Comparison of ENCODE assay signal across 17 cellular contexts in the genomic region with DNA sequence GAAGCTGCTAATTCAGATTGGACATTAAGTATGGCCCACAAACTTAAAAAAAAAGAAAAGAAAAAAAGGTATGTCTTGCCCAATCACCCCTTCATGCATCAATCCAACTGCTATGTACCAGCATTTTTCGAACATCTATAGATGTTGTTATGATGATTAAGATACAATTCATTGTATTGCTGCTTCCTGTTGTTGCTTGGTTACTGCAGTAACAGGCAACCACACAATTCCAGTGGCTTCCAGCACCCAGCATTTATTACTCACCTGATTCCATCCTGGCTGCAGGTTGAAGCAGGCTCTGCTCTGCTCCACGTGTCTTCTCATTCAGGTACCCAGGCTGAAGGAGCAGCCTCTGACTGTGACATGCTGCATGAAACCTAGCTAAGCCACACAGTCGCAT.
DNase-seq lines count a peak whose midpoint lies in the region; ATAC-seq and TF ChIP-seq lines count a peak whose summit lies in the region.
"Had no signal": no experiment of that assay in that cellular context is flagged by ENCODE, and none has a peak within 500 bp of the region (broad histone marks: within the 10 kb centered on the region; RNA-seq: fewer than 3 reads in every experiment).

No MANE protein-coding gene starts in this region.

- no peak overlapping the region for H3K4ac ChIP-seq in IMR-90 (ENCODE audit: low read depth, low read length)

- no peak overlapping the region for H2AK9ac ChIP-seq in IMR-90 (replicated peaks; ENCODE audit: low read depth, low read length, poor library complexity)

- H3K9ac ChIP-seq in IMR-90 (ENCODE audit: low read depth, low read length): no peak overlapping the region

- no CpG with 5 or more reads among the region's 3 CpGs for WGBS in IMR-90 (ENCODE audit: extremely low coverage in 2 of 2, insufficient read length in 1 of 2), 2 experiments

- H3K14ac ChIP-seq in IMR-90 (replicated peaks; ENCODE audit: low read depth, low read length): no peak overlapping the region

- no peak for TF ChIP-seq POLR2A in IMR-90 (IDR thresholded peaks at IDR 0.05; ENCODE audit: low read depth, low read length)

- no peak overlapping the region for H3K23ac ChIP-seq in IMR-90 (ENCODE audit: low read depth, low read length)

- no peak overlapping the region for H3K4me3 ChIP-seq in IMR-90 (ENCODE audit: insufficient read depth, low read depth, low read length)
- H3K4me3 ChIP-seq: thoracic aorta had no signal

- H3K4me2 ChIP-seq in IMR-90 (ENCODE audit: low read depth, low read length): no peak overlapping the region

- dilution Hi-C loops in IMR-90 (cut with HindIII; ENCODE audit: low sequenced_read_pairs, unreplicated experiment): no loop called here

- no peaks in the 10 kb centered on the region for H3K36me3 ChIP-seq in IMR-90 (ENCODE audit: control insufficient read depth, insufficient read depth, low read length)
- H3K36me3 ChIP-seq: thoracic aorta had no signal

- H3K18ac ChIP-seq in IMR-90 (ENCODE audit: low read depth, low read length): no peak overlapping the region

- TF ChIP-seq RAD21 in IMR-90 (IDR thresholded peaks at IDR 0.05; ENCODE audit: low read length): no peak

- H2BK15ac ChIP-seq in IMR-90 (ENCODE audit: low read depth, low read length): no peak overlapping the region

- no peak overlapping the region for H3K56ac ChIP-seq in IMR-90 (ENCODE audit: extremely low read depth, insufficient read depth, low read length)

- no peak overlapping the region for H2AK5ac ChIP-seq in IMR-90 (ENCODE audit: low read depth, low read length)

- no peak overlapping the region for H4K5ac ChIP-seq in IMR-90 (ENCODE audit: low read depth, low read length)

- H2BK5ac ChIP-seq in IMR-90 (ENCODE audit: low read depth, low read length, poor library complexity, severe bottlenecking): no peak overlapping the region

- in situ Hi-C loops in IMR-90 (cut with MboI; ENCODE audit: low sequenced_read_pairs): loop anchor here (10.0 kb wide), 1 partner anchor 114 kb away; no protein-coding TSS in a partner anchor

- no peak overlapping the region for H4K8ac ChIP-seq in IMR-90 (ENCODE audit: low read depth in 2 of 2, low read length in 2 of 2)

- H2AFZ ChIP-seq in IMR-90 (replicated peaks; ENCODE audit: low read length, poor library complexity): no peak overlapping the region

- H3K79me1 ChIP-seq in IMR-90 (ENCODE audit: low read depth in 1 of 2, low read length in 2 of 2): no peaks in the 10 kb centered on the region

- ATAC-seq in IMR-90 (ENCODE audit: low read depth) (no peak), left colon (peak; percentile 55), GM21515 (IDR thresholded peaks at IDR 0.05; ENCODE audit: unreplicated experiment) (no peak)

- DNase-seq in DMS53 treated with DMSO at 0.1 percent for 48 hours (lab: John Stamatoyannopoulos, UW; ENCODE audit: unreplicated experiment): peak; percentile 10
- DNase-seq in IMR-90: peak; percentile 12
- DNase-seq in astrocyte of the hippocampus (ENCODE audit: low read depth, low spot score): peak; percentile 57
- no peak for DNase-seq in left colon
- DNase-seq in substantia nigra (lab: John Stamatoyannopoulos, UW): no peak
- no peak for DNase-seq in NCI-H2081 (lab: John Stamatoyannopoulos, UW)
- DNase-seq in SHP77 (lab: John Stamatoyannopoulos, UW): no peak
- DNase-seq: activated CD4-positive, CD25-positive, alpha-beta regulatory T cell; activated CD8-positive, alpha-beta memory T cell treated with anti-CD3 and anti-CD28 coated beads, Interleukin-2, amount 50 U/mL, for 4 hours; activated naive CD4-positive, alpha-beta T cell; C1 segment of cervical spinal cord; endodermal cell; islet precursor cell; NCI-H2171; SW 1271 had no signal

- H3K27me3 ChIP-seq in IMR-90 (ENCODE audit: control insufficient read depth, insufficient read depth, low read length): peaks cover 13% of the 10 kb centered on the region

- no peak overlapping the region for H4K91ac ChIP-seq in IMR-90 (ENCODE audit: insufficient read depth, low read depth, low read length)

- no peak overlapping the region for H2BK120ac ChIP-seq in IMR-90 (ENCODE audit: low read depth, low read length)

- H3K27ac ChIP-seq in IMR-90 (ENCODE audit: insufficient read depth, low read length) (no peak overlapping the region), substantia nigra (ENCODE audit: low read depth, low read length, poor library complexity, severe bottlenecking) (no peak overlapping the region)
- H3K27ac ChIP-seq: thoracic aorta had no signal

- H3K9me3 ChIP-seq in IMR-90 (ENCODE audit: control insufficient read depth, insufficient read depth, low read length): no peaks in the 10 kb centered on the region
- H3K9me3 ChIP-seq: thoracic aorta had no signal

- no peaks in the 10 kb centered on the region for H3K9me1 ChIP-seq in IMR-90 (ENCODE audit: insufficient read depth, low read length)

- POLR2A ChIA-PET in IMR-90 (lab: Charles Lee; ENCODE audit: unreplicated experiment): no interaction called here

- no TSS peak for BruUV-seq in IMR-90 (replicated peaks; lab: Mats Ljungman, UMichigan)

- H3K4me1 ChIP-seq in IMR-90 (ENCODE audit: control insufficient read depth, insufficient read depth, low read length): no peaks in the 10 kb centered on the region; the same call in 1 of the 2 replicates

- TF ChIP-seq CTCF in IMR-90 (conservative IDR thresholded peaks at IDR 0.05; ENCODE audit: low read depth, low read length): no peak

- no peak overlapping the region for H2BK20ac ChIP-seq in IMR-90 (ENCODE audit: low read depth, low read length)

- CTCF ChIA-PET in IMR-90 (lab: Yijun Ruan, JAX): no interaction called here

- intact Hi-C loops in IMR-90 (cut with micrococcal nuclease) (loop anchor here (5.0 kb wide), 1 partner anchor 1562 kb away; no protein-coding TSS in a partner anchor), left colon (cut with DNase I, micrococcal nuclease) (loop anchor here in 1 of 2 donors (5.0 kb wide), 1 partner anchor 122 kb away; no protein-coding TSS in a partner anchor)

- no peaks in the 10 kb centered on the region for H4K20me1 ChIP-seq in IMR-90 (ENCODE audit: insufficient read depth, low read length)

TF ChIP-seq in IMR-90, 13 proteins besides CTCF, POLR2A, EP300 and RAD21:
- TF ChIP-seq NFE2L2 (IDR thresholded peaks at IDR 0.05; ENCODE audit: low read depth, low read length) (no peak), CEBPB (IDR thresholded peaks at IDR 0.05; ENCODE audit: low read depth, low read length) (peak; percentile 67)

Comparison
In these comparisons a context has a peak if more than half of its experiments do, and no peak if none do; other contexts are left out.
1. DNase-seq: peak in DMS53 treated with DMSO at 0.1 percent for 48 hours (single experiment), IMR-90 (single experiment) and astrocyte of the hippocampus (single experiment); none in left colon (0 of 2), substantia nigra (0 of 49), NCI-H2081 (0 of 2) and SHP77 (0 of 2).